In the genomic region with DNA sequence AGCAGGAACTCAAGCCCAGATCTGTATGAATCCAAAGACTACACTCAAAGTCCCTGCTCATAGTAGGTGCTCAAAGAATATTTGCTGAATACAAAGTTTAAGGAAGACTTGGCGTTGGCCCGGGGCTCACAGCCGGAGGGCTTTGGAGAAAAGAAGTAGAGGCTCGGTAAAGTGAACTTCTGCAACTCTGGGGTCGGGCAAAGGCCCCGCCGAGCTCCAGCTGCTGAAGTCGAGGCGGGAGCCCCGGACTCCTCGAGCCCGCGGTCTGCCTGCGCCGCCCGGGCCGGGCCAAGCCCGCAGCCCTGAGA, we compare ENCODE assay signal across 8 cellular contexts. TPM values are rescaled to one million over a fixed set of nuclear protein-coding genes. Genes with fewer than 3 reads are reported as not detected.
DNase-seq lines count a peak whose midpoint lies in the region; ATAC-seq and TF ChIP-seq lines count a peak whose summit lies in the region.

No MANE protein-coding gene starts in this region.

- peaks cover 3% of the 10 kb centered on the region for H3K36me3 ChIP-seq in Caco-2 (ENCODE audit: control insufficient read depth, insufficient read depth, low read length)
- H3K36me3 ChIP-seq in ascending aorta = peaks cover 32 to 47% of the 10 kb centered on the region in 2 donors
- H3K36me3 ChIP-seq in right lobe of liver = peaks cover 0 to 43% (median 26%) of the 10 kb centered on the region in 4 donors
- H3K36me3 ChIP-seq in upper lobe of right lung = peaks cover 47% of the 10 kb centered on the region

- H3K4me1 ChIP-seq in Caco-2 = peaks cover 35% of the 10 kb centered on the region
- H3K4me1 ChIP-seq in ascending aorta = peaks cover 9 to 23% of the 10 kb centered on the region in 2 donors
- peaks cover 0 to 25% (median 9%) of the 10 kb centered on the region in 4 donors for H3K4me1 ChIP-seq in right lobe of liver
- H3K4me1 ChIP-seq in upper lobe of right lung = peaks cover 36% of the 10 kb centered on the region

- TF ChIP-seq CTCF in Caco-2 (IDR thresholded peaks at IDR 0.05; ENCODE audit: insufficient read depth in 1 of 2, low read depth in 1 of 2, low read length in 1 of 2, severe bottlenecking in 1 of 2, unreplicated experiment in 1 of 2) (no peak), ascending aorta (IDR thresholded peaks at IDR 0.05) (no peak), right lobe of liver (IDR thresholded peaks at IDR 0.05) (no peak), upper lobe of right lung (IDR thresholded peaks at IDR 0.05) (no peak)

- CTCF ChIA-PET in Caco-2 (lab: Charles Lee) = no interaction called here

- ATAC-seq in HG02885 (IDR thresholded peaks at IDR 0.05; ENCODE audit: poor library complexity, unreplicated experiment) = peak; percentile 29
- ATAC-seq in right lobe of liver = peak in 1 of 4 donors; percentile 46
- peak; percentile 64 for ATAC-seq in upper lobe of right lung
- ATAC-seq in HG03378 (IDR thresholded peaks at IDR 0.05; ENCODE audit: unreplicated experiment) = no peak

- H3K27ac Mint-ChIP-seq in Caco-2 (ENCODE audit: unreplicated experiment) = peak overlapping the region; percentile 96

- peaks cover 3% of the 10 kb centered on the region for H3K4me1 Mint-ChIP-seq in Caco-2 (ENCODE audit: low read depth, unreplicated experiment)

- no TSS peak for BruUV-seq in Caco-2 (replicated peaks; lab: Mats Ljungman, UMichigan)

- H3K27me3 Mint-ChIP-seq in Caco-2 (ENCODE audit: insufficient read depth, unreplicated experiment) = no peaks in the 10 kb centered on the region

- no peak for TF ChIP-seq POLR2A in right lobe of liver (IDR thresholded peaks at IDR 0.05)

- H3K9me3 ChIP-seq in Caco-2 (no peaks in the 10 kb centered on the region), ascending aorta (no peaks in the 10 kb centered on the region), right lobe of liver (no peaks in the 10 kb centered on the region), upper lobe of right lung (no peaks in the 10 kb centered on the region)

- POLR2A ChIA-PET in Caco-2 (lab: Charles Lee) = interaction anchor here (1.0 kb wide), 1 partner anchor 8 kb away, joined by 4 read pairs; no protein-coding TSS in a partner anchor

- H3K9me3 Mint-ChIP-seq in Caco-2 (ENCODE audit: unreplicated experiment) = no peaks in the 10 kb centered on the region

- H3K4me3 Mint-ChIP-seq in Caco-2 (ENCODE audit: unreplicated experiment) = peak overlapping the region; percentile 86

- peak overlapping the region; percentile 75 to 90 for H3K27ac ChIP-seq in ascending aorta
- peak overlapping the region; percentile 78 to 85 (median 83) for H3K27ac ChIP-seq in right lobe of liver
- H3K27ac ChIP-seq in upper lobe of right lung = peak overlapping the region; percentile 94

- intact Hi-C loops in Caco-2 (cut with micrococcal nuclease; ENCODE audit: unreplicated experiment) = no loop called here
- intact Hi-C loops in ascending aorta (cut with DNase I) = loop anchor here (2.0 kb wide), 1 partner anchor 77 kb away; a partner anchor contains a TSS
- intact Hi-C loops in right lobe of liver (cut with DNase I) = no loop called here
- intact Hi-C loops in upper lobe of right lung (cut with DNase I) = no loop called here

- no peaks in the 10 kb centered on the region for H3K27me3 ChIP-seq in Caco-2 (replicated peaks; ENCODE audit: control insufficient read depth, insufficient read depth, low read length)
- no peaks in the 10 kb centered on the region for H3K27me3 ChIP-seq in ascending aorta
- no peaks in the 10 kb centered on the region for H3K27me3 ChIP-seq in right lobe of liver
- no peaks in the 10 kb centered on the region for H3K27me3 ChIP-seq in upper lobe of right lung

- WGBS in right lobe of liver (ENCODE audit: insufficient coverage, low coverage, low lambda C conversion rate, missing lambda C conversion rate) = 0% methylated on average over 3 of the region's 18 CpGs

- H3K4me3 ChIP-seq in Caco-2 (ENCODE audit: low read depth, low read length) = peak overlapping the region; percentile 94
- peak overlapping the region; percentile 72 to 82 for H3K4me3 ChIP-seq in ascending aorta
- H3K4me3 ChIP-seq in right lobe of liver = peak overlapping the region; percentile 93 to 99 (median 98)
- peak overlapping the region; percentile 99 for H3K4me3 ChIP-seq in upper lobe of right lung

- H3K36me3 Mint-ChIP-seq in Caco-2 (ENCODE audit: insufficient read depth, unreplicated experiment) = peaks cover 84% of the 10 kb centered on the region

- DNase-seq in Caco-2 (no peak), ascending aorta (ENCODE audit: low spot score in 2 of 2) (no peak), right lobe of liver (no peak), upper lobe of right lung (no peak), CD1c-positive myeloid dendritic cell (ENCODE audit: extremely low spot score) (no peak), NCI-H2196 (lab: John Stamatoyannopoulos, UW; ENCODE audit: unreplicated experiment) (no peak)

RNA-seq across cellular contexts. Expression of a gene that starts 0.3 kb away (rescaled TPM):
- total RNA-seq in Caco-2 (2022) = 154 and 171 TPM in 2 replicates
- 49.0 TPM for total RNA-seq in ascending aorta
- total RNA-seq in right lobe of liver = 10 to 100 TPM; 29.9 to 62.8 (median 39.4) TPM
- total RNA-seq in upper lobe of right lung = 77.2 TPM

RNA-seq across cellular contexts. Expression of a gene that starts 6.7 kb away (rescaled TPM):
- total RNA-seq in Caco-2 (2022) (2,379 and 2,383 TPM in 2 replicates), ascending aorta (2,244 TPM), right lobe of liver (1,000 to 10,000 TPM in 2 of 6 experiments, 100 to 1,000 TPM in 4; 549 to 1,070 (median 665) TPM), upper lobe of right lung (1,192 TPM)
